ENCODE assay signal across 20 cellular contexts in genomic region chr3:157318639-157319288, GRCh38.
"Had no signal": no experiment of that assay in that cellular context is flagged by ENCODE, and none has a peak within 500 bp of the region (broad histone marks: within the 10 kb centered on the region; RNA-seq: fewer than 3 reads in every experiment).

No MANE protein-coding gene starts in this region.

- H3K27ac Mint-ChIP-seq: activated CD8-positive, alpha-beta T cell treated with anti-CD3 and anti-CD28 coated beads for 36 hours; T-helper 1 cell treated with Interleukin-12 subunit alpha and Interleukin-12 subunit beta and Interleukin-4 antibody, amounts not matched to agents 30 μg/mL and 1 μg/mL, for 36 hours had no signal

- H3K27me3 ChIP-seq: ascending aorta, SJSA1 had no signal

- H3K9me3 ChIP-seq: ascending aorta, SJSA1 had no signal

- H3K27me3 Mint-ChIP-seq: activated CD8-positive, alpha-beta T cell treated with anti-CD3 and anti-CD28 coated beads for 36 hours; brain; central memory CD8-positive, alpha-beta T cell had no signal

- H3K9me3 Mint-ChIP-seq: activated CD8-positive, alpha-beta T cell treated with anti-CD3 and anti-CD28 coated beads for 36 hours; brain; central memory CD8-positive, alpha-beta T cell; T-helper 1 cell treated with Interleukin-12 subunit alpha and Interleukin-12 subunit beta and Interleukin-4 antibody, amounts not matched to agents 30 μg/mL and 1 μg/mL, for 36 hours had no signal

- DNase-seq: activated CD4-positive, alpha-beta T cell treated with anti-CD3 and anti-CD28 coated beads for 4 hours; activated CD8-positive, alpha-beta memory T cell treated with anti-CD3 and anti-CD28 coated beads, Interleukin-2, amount 50 U/mL, for 4 hours; activated CD8-positive, alpha-beta T cell treated with anti-CD3 and anti-CD28 coated beads for 36 hours; activated naive CD4-positive, alpha-beta T cell treated with anti-CD3 and anti-CD28 coated beads, Interleukin-2, amount 50 U/mL, for 16 hours; Karpas-422; MM.1S; NCI-H1105; NCI-H1436; NCI-H1694 treated with DMSO at 0.1 percent for 48 hours; NCI-H2029 treated with DMSO at 0.1 percent for 48 hours; NCI-H510A treated with DMSO at 0.1 percent for 48 hours; NCI-H69; NK-92 treated with Interleukin-12 subunit alpha and Interleukin-12 subunit beta, amount 100 ng/mL, for 24 hours; SHP77 had no signal

- H3K27ac ChIP-seq: ascending aorta, SJSA1 had no signal

- ATAC-seq: activated CD4-positive, CD25-positive, alpha-beta regulatory T cell treated with anti-CD3 and anti-CD28 coated beads, Interleukin-2, amount 50 U/mL, for 24 hours; activated CD8-positive, alpha-beta T cell treated with anti-CD3 and anti-CD28 coated beads for 36 hours had no signal

- H3K4me1 Mint-ChIP-seq: central memory CD8-positive, alpha-beta T cell had no signal

- H3K4me3 Mint-ChIP-seq: activated CD8-positive, alpha-beta T cell treated with anti-CD3 and anti-CD28 coated beads for 36 hours; brain; central memory CD8-positive, alpha-beta T cell; T-helper 1 cell treated with Interleukin-12 subunit alpha and Interleukin-12 subunit beta and Interleukin-4 antibody, amounts not matched to agents 30 μg/mL and 1 μg/mL, for 36 hours had no signal

- H3K36me3 Mint-ChIP-seq: brain had no signal

- H3K4me1 ChIP-seq: ascending aorta, SJSA1 had no signal

- H3K36me3 ChIP-seq: ascending aorta, SJSA1 had no signal

- H3K4me3 ChIP-seq: ascending aorta, SJSA1 had no signal
